ENCODE assay signal across 18 cellular contexts in the genomic region with DNA sequence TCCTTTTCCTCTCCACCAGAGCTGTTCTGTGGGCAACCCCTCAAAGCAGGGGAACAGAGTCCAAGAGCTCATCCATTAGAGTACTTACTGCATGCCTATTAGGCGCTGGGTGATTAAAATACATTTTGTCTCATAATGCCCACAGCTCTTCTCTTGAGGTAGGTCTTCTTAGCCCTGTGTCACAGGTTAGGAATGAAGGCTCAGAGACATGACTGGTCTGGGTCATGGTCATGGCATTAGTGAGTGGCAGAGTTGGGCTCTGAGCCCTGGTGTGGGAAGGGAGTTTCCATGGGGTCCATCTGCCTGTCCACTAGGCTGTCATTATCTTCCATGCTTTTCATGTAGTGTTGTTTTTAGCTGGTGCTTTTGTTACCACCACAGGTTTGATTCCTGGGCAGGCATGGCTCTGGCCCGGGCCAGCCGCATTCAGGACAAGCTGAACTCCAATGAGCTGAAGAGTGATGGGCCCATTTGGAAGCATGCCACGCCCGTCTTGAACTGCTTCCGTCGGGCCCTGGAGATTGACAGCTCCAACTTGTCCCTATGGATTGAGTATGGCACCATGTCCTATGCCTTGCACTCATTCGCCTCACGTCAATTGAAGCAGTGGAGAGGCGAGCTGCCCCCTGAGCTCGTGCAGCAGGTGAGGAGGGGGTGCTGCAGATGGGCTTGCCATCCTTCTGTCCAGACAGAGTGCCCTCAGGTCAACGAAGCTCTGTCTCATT.
DNase-seq lines count a peak whose midpoint lies in the region; ATAC-seq, FAIRE-seq and TF ChIP-seq lines count a peak whose summit lies in the region.
"Had no signal": no experiment of that assay in that cellular context is flagged by ENCODE, and none has a peak within 500 bp of the region (broad histone marks: within the 10 kb centered on the region; RNA-seq: fewer than 3 reads in every experiment).

No MANE protein-coding gene starts in this region.

- H3K9me3 ChIP-seq in kidney (ENCODE audit: control insufficient read depth in 1 of 2, low read length in 2 of 2) (no peaks in the 10 kb centered on the region), sigmoid colon (no peaks in the 10 kb centered on the region)
- H3K9me3 ChIP-seq: Peyer's patch had no signal

- ATAC-seq in HG03095 (IDR thresholded peaks at IDR 0.05; ENCODE audit: unreplicated experiment): no peak

- no peak overlapping the region for H3K9ac ChIP-seq in kidney (ENCODE audit: low read length in 2 of 2)

- TF ChIP-seq POLR2A in sigmoid colon (IDR thresholded peaks at IDR 0.05): no peak

- H3K9me3 Mint-ChIP-seq in HFFc6: no peaks in the 10 kb centered on the region
- H3K9me3 Mint-ChIP-seq: CD8-positive, alpha-beta memory T cell had no signal

- whole genome bisulfite sequencing in sigmoid colon, 2 donors: 96% methylated on average over 12 of the region's 12 CpGs

- H3K27me3 Mint-ChIP-seq in HFFc6 (ENCODE audit: insufficient read depth): peaks cover 1% of the 10 kb centered on the region; the same call in 1 of the 2 replicates
- H3K27me3 Mint-ChIP-seq: CD8-positive, alpha-beta memory T cell had no signal

- H3K27ac ChIP-seq in kidney (ENCODE audit: low read depth in 2 of 2, low read length in 2 of 2) (no peak overlapping the region), sigmoid colon (no peak overlapping the region)
- H3K27ac ChIP-seq: Peyer's patch had no signal

- H3K4me3 ChIP-seq in kidney (ENCODE audit: low read length in 2 of 2) (no peak overlapping the region), sigmoid colon (no peak overlapping the region)
- H3K4me3 ChIP-seq: Peyer's patch had no signal

- intact Hi-C loops in kidney (cut with DNase I): no loop called here
- intact Hi-C loops in sigmoid colon (cut with DNase I): no loop called here

- no peak overlapping the region for H3K4me3 Mint-ChIP-seq in HFFc6
- H3K4me3 Mint-ChIP-seq: CD8-positive, alpha-beta memory T cell had no signal

- TF ChIP-seq EP300 in sigmoid colon (IDR thresholded peaks at IDR 0.05): no peak

- no peak overlapping the region for H3K27ac Mint-ChIP-seq in HFFc6
- H3K27ac Mint-ChIP-seq: CD8-positive, alpha-beta memory T cell had no signal

- TF ChIP-seq CTCF in HFFc6 (IDR thresholded peaks at IDR 0.05) (no peak), kidney (IDR thresholded peaks at IDR 0.05; ENCODE audit: borderline replicate concordance, extremely low read depth, insufficient read depth) (no peak), sigmoid colon (IDR thresholded peaks at IDR 0.05) (no peak)

- peak; percentile 44 for DNase-seq in EH (ENCODE audit: low read depth)
- DNase-seq in HFFc6: peak; percentile 13
- peak; percentile 40 for DNase-seq in kidney
- DNase-seq in sigmoid colon: peak; percentile 56
- no peak for DNase-seq in NCI-H2227 treated with DMSO at 0.1 percent for 48 hours (lab: John Stamatoyannopoulos, UW)
- no peak for DNase-seq in NCI-H128 (lab: John Stamatoyannopoulos, UW; ENCODE audit: unreplicated experiment)
- DNase-seq: C1 segment of cervical spinal cord; CD8-positive, alpha-beta memory T cell; HCEC 1CT; IMR-90; Karpas-422; NCI-H1092 treated with DMSO at 0.1 percent for 48 hours; NCI-H510A; NCI-H748 treated with DMSO at 0.1 percent for 48 hours; NK-92 treated with Interleukin-12 subunit alpha and Interleukin-12 subunit beta, amount 100 ng/mL, for 24 hours; Peyer's patch had no signal

- peaks cover 30% of the 10 kb centered on the region for H3K4me1 Mint-ChIP-seq in HFFc6 (ENCODE audit: low read depth)
- H3K4me1 Mint-ChIP-seq: CD8-positive, alpha-beta memory T cell had no signal

- H3K36me3 Mint-ChIP-seq in HFFc6 (ENCODE audit: low read depth): peaks cover 41% of the 10 kb centered on the region

- no peak for FAIRE-seq in kidney (lab: Jason Lieb, UNC)
- FAIRE-seq: HTR-8/SVneo had no signal

- no peaks in the 10 kb centered on the region for H3K27me3 ChIP-seq in sigmoid colon
- H3K27me3 ChIP-seq: Peyer's patch had no signal

- H3K36me3 ChIP-seq in kidney (ENCODE audit: control insufficient read depth in 1 of 2, insufficient read depth in 2 of 2, low read length in 2 of 2): peaks cover 67 to 72% of the 10 kb centered on the region in 2 donors
- H3K36me3 ChIP-seq in sigmoid colon: peaks cover 29 to 98% (median 43%) of the 10 kb centered on the region in 4 donors

- no peaks in the 10 kb centered on the region for H3K4me1 ChIP-seq in kidney (ENCODE audit: control insufficient read depth in 1 of 2, insufficient read depth in 1 of 2, low read depth in 1 of 2, low read length in 2 of 2)
- peaks cover 0 to 12% (median 0%) of the 10 kb centered on the region in 4 donors for H3K4me1 ChIP-seq in sigmoid colon
- H3K4me1 ChIP-seq: Peyer's patch had no signal

Comparison
In these comparisons a context has a peak if more than half of its experiments do, and no peak if none do; other contexts are left out.
1. DNase-seq: peak in EH (single experiment), HFFc6 (single experiment), kidney (single experiment) and sigmoid colon (single experiment); none in NCI-H2227 treated with DMSO at 0.1 percent for 48 hours (single experiment) and NCI-H128 (single experiment).